In genomic region chr5:150137168-150137957, GRCh38 we compare ENCODE assay signal across 11 cellular contexts. TPM values are rescaled to one million over a fixed set of nuclear protein-coding genes. Genes with fewer than 3 reads are reported as not detected.
DNase-seq lines count a peak whose midpoint lies in the region; ATAC-seq and TF ChIP-seq lines count a peak whose summit lies in the region.
"Had no signal": no experiment of that assay in that cellular context is flagged by ENCODE, and none has a peak within 500 bp of the region (broad histone marks: within the 10 kb centered on the region; RNA-seq: fewer than 3 reads in every experiment).

No MANE protein-coding gene starts in this region.

- H3K36me3 ChIP-seq in gastrocnemius medialis: no peaks in the 10 kb centered on the region

- H3K4me1 Mint-ChIP-seq in effector memory CD8-positive, alpha-beta T cell (ENCODE audit: low read depth in 2 of 2): no peaks in the 10 kb centered on the region
- H3K4me1 Mint-ChIP-seq: central memory CD8-positive, alpha-beta T cell had no signal

- DNase-seq in EL: peak; percentile 64
- DNase-seq in iPS-NIHi11 (ENCODE audit: low spot score): peak; percentile 58
- no peak for DNase-seq in gastrocnemius medialis
- DNase-seq in effector memory CD8-positive, alpha-beta T cell: no peak
- DNase-seq in activated gamma-delta T cell (lab: John Stamatoyannopoulos, UW): no peak
- DNase-seq in NOMO-1 (lab: John Stamatoyannopoulos, UW; ENCODE audit: unreplicated experiment in 2 of 2): no peak
- DNase-seq: OCI-M1; stimulated activated CD4-positive, alpha-beta T cell treated with anti-CD3 and anti-CD28 coated beads, Interleukin-2, amount 100 ng/mL, for 24 hours had no signal

- no peaks in the 10 kb centered on the region for H3K27me3 ChIP-seq in gastrocnemius medialis

- H3K4me1 ChIP-seq in gastrocnemius medialis: peaks cover 5 to 12% of the 10 kb centered on the region in 2 donors

- no peak overlapping the region for H3K4me3 Mint-ChIP-seq in effector memory CD8-positive, alpha-beta T cell
- H3K4me3 Mint-ChIP-seq: central memory CD8-positive, alpha-beta T cell had no signal

- no peaks in the 10 kb centered on the region for H3K9me3 ChIP-seq in gastrocnemius medialis

- intact Hi-C loops in gastrocnemius medialis (cut with DNase I; ENCODE audit: low total_unique reads): loop anchor here (10.0 kb wide), 1 partner anchor 217 kb away; the partner anchor contains the start of gene TCOF1

- TF ChIP-seq CTCF in gastrocnemius medialis (IDR thresholded peaks at IDR 0.05 in 4 of 5, conservative IDR thresholded peaks at IDR 0.05 in 1 of 5): no peak

- H3K36me3 Mint-ChIP-seq in effector memory CD8-positive, alpha-beta T cell (ENCODE audit: insufficient read depth): no peaks in the 10 kb centered on the region

- peaks cover 0 to 35% of the 10 kb centered on the region in 2 donors for H3K27me3 Mint-ChIP-seq in effector memory CD8-positive, alpha-beta T cell

- ATAC-seq in gastrocnemius medialis: no peak
- no peak for ATAC-seq in effector memory CD8-positive, alpha-beta T cell (replicated peaks)
- ATAC-seq in GM18858 (IDR thresholded peaks at IDR 0.05; ENCODE audit: unreplicated experiment): no peak

- H3K27ac ChIP-seq in angular gyrus (ENCODE audit: low read depth, low read length) (peak overlapping the region; percentile 49), gastrocnemius medialis (peak overlapping the region; percentile 75 to 82 (median 78))

- no peak overlapping the region for H3K27ac Mint-ChIP-seq in effector memory CD8-positive, alpha-beta T cell

- no peaks in the 10 kb centered on the region for H3K9me3 Mint-ChIP-seq in effector memory CD8-positive, alpha-beta T cell
- H3K9me3 Mint-ChIP-seq: central memory CD8-positive, alpha-beta T cell had no signal

- in situ Hi-C loops in gastrocnemius medialis (cut with MboI; ENCODE audit: low sequenced_read_pairs in 4 of 4): no loop called here

- TF ChIP-seq POLR2A in gastrocnemius medialis (IDR thresholded peaks at IDR 0.05): no peak

- no peak overlapping the region for H3K4me3 ChIP-seq in gastrocnemius medialis

RNA-seq across cellular contexts. Expression of gene PDGFRB, which starts 18.3 kb away (rescaled TPM):
- 10 to 100 TPM; 27.9 to 58.4 (median 52.5) TPM for total RNA-seq in gastrocnemius medialis

RNA-seq across cellular contexts. Expression of gene CDX1, which starts 29.2 kb away (rescaled TPM):
- total RNA-seq in gastrocnemius medialis: 1 to 10 TPM in 1 of 4 donors, not detected in 3; 1.5 TPM

RNA-seq across cellular contexts. Expression of gene CSF1R, which starts 51.0 kb away (rescaled TPM):
- 10 to 100 TPM in 2 of 4 donors, 1 to 10 TPM in 2; 7.5 to 17.0 (median 9.8) TPM for total RNA-seq in gastrocnemius medialis

RNA-seq across cellular contexts. Expression of gene SLC6A7, which starts 52.5 kb away (rescaled TPM):
- total RNA-seq in gastrocnemius medialis: under 1 TPM in 1 of 4 donors, not detected in 3; 0.07 TPM

Comparison
In these comparisons a context has a peak if more than half of its experiments do, and no peak if none do; other contexts are left out.
1. DNase-seq: peak in EL (single experiment) and iPS-NIHi11 (single experiment); none in gastrocnemius medialis (0 of 2), effector memory CD8-positive, alpha-beta T cell (0 of 3), activated gamma-delta T cell (single experiment) and NOMO-1 (0 of 2).